Comparison of ENCODE assay signal across 31 cellular contexts in genomic region chr14:54808326-54809161, GRCh38.
"Had no signal": no experiment of that assay in that cellular context is flagged by ENCODE, and none has a peak within 500 bp of the region (broad histone marks: within the 10 kb centered on the region; RNA-seq: fewer than 3 reads in every experiment).

No MANE protein-coding gene starts in this region.

- H3K27ac Mint-ChIP-seq: activated CD4-positive, alpha-beta memory T cell treated with anti-CD3 and anti-CD28 coated beads for 36 hours; activated CD4-positive, alpha-beta T cell treated with anti-CD3 and anti-CD28 coated beads, Interleukin-2, amount 10 ng/mL, durations not matched to agents 24 days and 14 days; activated naive CD4-positive, alpha-beta T cell treated with anti-CD3 and anti-CD28 coated beads, Interleukin-2, amount 50 U/mL, for 24 hours; activated naive CD8-positive, alpha-beta T cell treated with anti-CD3 and anti-CD28 coated beads, Interleukin-2, amount 50 U/mL, for 24 hours; activated T-helper 17 cell treated with anti-CD3 and anti-CD28 coated beads, Interleukin-2, amount 50 U/mL, for 72 hours; natural killer cell; stimulated activated effector memory CD8-positive, alpha-beta T cell treated with anti-CD3 and anti-CD28 coated beads, Interleukin-12 subunit alpha, Interleukin-12 subunit beta, amount 100 ng/mL, for 72 hours; stimulated activated naive CD8-positive, alpha-beta T cell treated with anti-CD3 and anti-CD28 coated beads, Interleukin-15, Interleukin-2, amounts not matched to agents 100 ng/mL and 50 ng/mL, for 24 hours; T-helper 1 cell treated with Interleukin-12 subunit alpha and Interleukin-12 subunit beta and Interleukin-4 antibody, amounts not matched to agents 30 μg/mL and 1 μg/mL, for 36 hours had no signal

- H3K27ac ChIP-seq: breast epithelium, epithelial cell of prostate, gastrocnemius medialis, hepatocyte, left ventricle myocardium inferior, thoracic aorta, WERI-Rb-1 had no signal

- H3K9me3 Mint-ChIP-seq: activated CD4-positive, alpha-beta memory T cell treated with anti-CD3 and anti-CD28 coated beads for 36 hours; activated CD4-positive, alpha-beta T cell treated with anti-CD3 and anti-CD28 coated beads, Interleukin-2, amount 10 ng/mL, durations not matched to agents 24 days and 14 days; activated naive CD4-positive, alpha-beta T cell treated with anti-CD3 and anti-CD28 coated beads, Interleukin-2, amount 50 U/mL, for 24 hours; activated naive CD8-positive, alpha-beta T cell treated with anti-CD3 and anti-CD28 coated beads, Interleukin-2, amount 50 U/mL, for 24 hours; activated T-cell treated with anti-CD3 and anti-CD28 coated beads, Interleukin-2, amount 50 U/mL, for 4 hours; activated T-helper 17 cell treated with anti-CD3 and anti-CD28 coated beads, Interleukin-2, amount 50 U/mL, for 72 hours; central memory CD8-positive, alpha-beta T cell; natural killer cell; stimulated activated effector memory CD8-positive, alpha-beta T cell treated with anti-CD3 and anti-CD28 coated beads, Interleukin-12 subunit alpha, Interleukin-12 subunit beta, amount 100 ng/mL, for 72 hours; stimulated activated naive CD8-positive, alpha-beta T cell treated with anti-CD3 and anti-CD28 coated beads, Interleukin-15, Interleukin-2, amounts not matched to agents 100 ng/mL and 50 ng/mL, for 24 hours; T-helper 1 cell treated with Interleukin-12 subunit alpha and Interleukin-12 subunit beta and Interleukin-4 antibody, amounts not matched to agents 30 μg/mL and 1 μg/mL, for 36 hours had no signal

- ATAC-seq: activated naive CD8-positive, alpha-beta T cell treated with anti-CD3 and anti-CD28 coated beads, Interleukin-2, amount 50 U/mL, for 24 hours; activated T-cell treated with anti-CD3 and anti-CD28 coated beads, Interleukin-2, amount 50 U/mL, for 4 hours; activated T-helper 17 cell treated with anti-CD3 and anti-CD28 coated beads, Interleukin-2, amount 50 U/mL, for 72 hours; gastrocnemius medialis; natural killer cell; sciatic nerve; stimulated activated effector memory CD8-positive, alpha-beta T cell treated with anti-CD3 and anti-CD28 coated beads, Interleukin-12 subunit alpha, Interleukin-12 subunit beta, amount 100 ng/mL, for 72 hours had no signal

- H2AFZ ChIP-seq: hepatocyte had no signal

- DNase-seq: activated CD4-positive, alpha-beta memory T cell treated with anti-CD3 and anti-CD28 coated beads for 36 hours; activated CD4-positive, alpha-beta T cell treated with anti-CD3 and anti-CD28 coated beads, Interleukin-2, amount 10 ng/mL, durations not matched to agents 24 days and 14 days; activated CD4-positive, CD25-positive, alpha-beta regulatory T cell treated with anti-CD3 and anti-CD28 coated beads, Interleukin-2, amount 50 U/mL, for 72 hours; activated naive CD8-positive, alpha-beta T cell treated with anti-CD3 and anti-CD28 coated beads, Interleukin-2, amount 50 U/mL, for 24 hours; activated T-cell treated with anti-CD3 and anti-CD28 coated beads, Interleukin-2, amount 50 U/mL, for 4 hours; dermis blood vessel endothelial cell; effector CD8-positive, alpha-beta T cell; gastrocnemius medialis; glutamatergic neuron; left ventricle myocardium inferior; mesendoderm; natural killer cell; small intestine; stimulated activated CD4-positive, alpha-beta T cell treated with anti-CD3 and anti-CD28 coated beads, Interleukin-4, amount 100 ng/mL, for 24 hours; T-helper 9 cell; trophoblast cell; WERI-Rb-1 had no signal

- H3K4me3 Mint-ChIP-seq: activated CD4-positive, alpha-beta memory T cell treated with anti-CD3 and anti-CD28 coated beads for 36 hours; activated CD4-positive, alpha-beta T cell treated with anti-CD3 and anti-CD28 coated beads, Interleukin-2, amount 10 ng/mL, durations not matched to agents 24 days and 14 days; activated naive CD4-positive, alpha-beta T cell treated with anti-CD3 and anti-CD28 coated beads, Interleukin-2, amount 50 U/mL, for 24 hours; activated naive CD8-positive, alpha-beta T cell treated with anti-CD3 and anti-CD28 coated beads, Interleukin-2, amount 50 U/mL, for 24 hours; activated T-cell treated with anti-CD3 and anti-CD28 coated beads, Interleukin-2, amount 50 U/mL, for 4 hours; activated T-helper 17 cell treated with anti-CD3 and anti-CD28 coated beads, Interleukin-2, amount 50 U/mL, for 72 hours; central memory CD8-positive, alpha-beta T cell; natural killer cell; stimulated activated effector memory CD8-positive, alpha-beta T cell treated with anti-CD3 and anti-CD28 coated beads, Interleukin-12 subunit alpha, Interleukin-12 subunit beta, amount 100 ng/mL, for 72 hours; stimulated activated naive CD8-positive, alpha-beta T cell treated with anti-CD3 and anti-CD28 coated beads, Interleukin-15, Interleukin-2, amounts not matched to agents 100 ng/mL and 50 ng/mL, for 24 hours; T-helper 1 cell treated with Interleukin-12 subunit alpha and Interleukin-12 subunit beta and Interleukin-4 antibody, amounts not matched to agents 30 μg/mL and 1 μg/mL, for 36 hours had no signal

- FAIRE-seq: endometrium, small intestine, urothelium cell line had no signal

- H3K36me3 Mint-ChIP-seq: activated CD4-positive, alpha-beta memory T cell treated with anti-CD3 and anti-CD28 coated beads for 36 hours; activated naive CD4-positive, alpha-beta T cell treated with anti-CD3 and anti-CD28 coated beads, Interleukin-2, amount 50 U/mL, for 24 hours; natural killer cell; stimulated activated effector memory CD8-positive, alpha-beta T cell treated with anti-CD3 and anti-CD28 coated beads, Interleukin-12 subunit alpha, Interleukin-12 subunit beta, amount 100 ng/mL, for 72 hours had no signal

- H3K4me1 Mint-ChIP-seq: activated T-helper 17 cell treated with anti-CD3 and anti-CD28 coated beads, Interleukin-2, amount 50 U/mL, for 72 hours had no signal

- H3K36me3 ChIP-seq: breast epithelium, gastrocnemius medialis, left ventricle myocardium inferior, thoracic aorta, WERI-Rb-1 had no signal

- H3K4me3 ChIP-seq: breast epithelium, gastrocnemius medialis, hepatocyte, left ventricle myocardium inferior, lung, thoracic aorta had no signal

- H3K4me1 ChIP-seq: breast epithelium had no signal

- H3K79me2 ChIP-seq: hepatocyte had no signal

- H3K27me3 ChIP-seq: breast epithelium, gastrocnemius medialis, hepatocyte had no signal

- H3K27me3 Mint-ChIP-seq: activated naive CD4-positive, alpha-beta T cell treated with anti-CD3 and anti-CD28 coated beads, Interleukin-2, amount 50 U/mL, for 24 hours had no signal

- H3K9me3 ChIP-seq: breast epithelium, gastrocnemius medialis, left ventricle myocardium inferior, thoracic aorta had no signal

- H3K4me2 ChIP-seq: hepatocyte had no signal
